8 cellular contexts compared by ENCODE assay signal in the genomic region with DNA sequence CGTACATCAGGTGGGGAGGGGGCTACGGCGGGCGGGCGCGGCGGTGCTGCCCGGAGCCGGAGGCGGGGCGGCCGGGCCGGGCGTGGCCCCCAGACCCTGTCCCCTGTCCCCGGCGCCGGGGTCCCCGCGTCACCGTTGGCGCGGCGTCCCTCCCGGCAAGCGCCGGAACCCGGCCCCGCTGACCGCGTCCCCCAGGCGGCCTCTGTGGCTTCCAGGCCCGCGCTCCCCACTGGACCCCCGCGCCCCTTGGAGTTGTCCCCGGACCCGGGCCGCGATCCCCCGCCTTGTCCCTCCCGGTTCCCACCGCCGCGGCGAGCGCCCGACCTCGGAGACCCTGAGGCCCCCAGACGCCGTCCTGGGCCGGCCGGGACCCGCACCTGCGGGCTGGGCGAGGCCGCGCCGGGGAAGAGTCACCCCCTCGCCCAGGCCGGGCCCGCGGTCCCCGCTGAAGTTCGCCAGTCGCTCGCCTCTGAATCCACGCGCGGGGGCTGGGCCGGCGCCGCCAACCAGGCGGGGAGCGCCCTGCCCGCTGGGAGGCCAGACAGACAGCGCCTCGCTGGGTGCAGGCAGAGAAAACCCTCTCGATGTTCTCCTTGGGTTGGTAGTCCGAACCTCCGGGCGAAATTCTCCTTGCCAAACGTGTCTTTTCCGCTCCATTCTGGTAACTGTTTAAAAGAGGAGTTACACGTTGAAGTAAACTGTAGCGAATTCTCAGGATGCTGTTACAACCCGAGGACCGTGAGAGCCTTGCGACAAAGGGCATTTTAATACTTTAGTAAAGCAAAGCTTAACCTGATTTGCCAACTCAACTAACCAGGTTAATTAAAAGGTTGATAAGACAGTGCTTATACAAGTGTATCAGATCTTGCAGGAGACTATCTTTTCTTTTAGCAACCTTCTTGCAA. TPM values are rescaled to one million over a fixed set of nuclear protein-coding genes. Genes with fewer than 3 reads are reported as not detected.
DNase-seq lines count a peak whose midpoint lies in the region; ATAC-seq and TF ChIP-seq lines count a peak whose summit lies in the region.

No MANE protein-coding gene starts in this region.

- peak overlapping the region; percentile 61 for H3K27ac Mint-ChIP-seq in T-helper 17 cell

- H3K36me3 Mint-ChIP-seq in T-helper 17 cell (ENCODE audit: low read depth), result no peaks in the 10 kb centered on the region

- DNase-seq in BE2C, result peak; percentile 54
- DNase-seq in GM19240 (ENCODE audit: insufficient read length, low spot score), result peak; percentile 22
- peak; percentile 15 to 24 (median 20) for DNase-seq in T-helper 17 cell
- peak; percentile 38 for DNase-seq in astrocyte of the spinal cord (ENCODE audit: low read depth, low spot score)
- peak in 32 of 51 donors; percentile 4 to 55 (median 29) for DNase-seq in hypothalamus (lab: John Stamatoyannopoulos, UW)
- peak; percentile 61 for DNase-seq in retina
- DNase-seq in COLO829 (ENCODE audit: low spot score), result no peak

- no peaks in the 10 kb centered on the region for H3K9me3 ChIP-seq in BE2C
- H3K9me3 ChIP-seq in T-helper 17 cell (ENCODE audit: control insufficient read depth, low read length, poor library complexity, severe bottlenecking), result no peaks in the 10 kb centered on the region

- no peaks in the 10 kb centered on the region for H3K27me3 ChIP-seq in BE2C

- peak; percentile 28 for ATAC-seq in HG03442 (IDR thresholded peaks at IDR 0.05; ENCODE audit: unreplicated experiment)
- ATAC-seq in T-helper 17 cell, result peak; percentile 18

- in situ Hi-C loops in astrocyte of the spinal cord (cut with HindIII; ENCODE audit: low sequenced_read_pairs), result no loop called here

- H3K36me3 ChIP-seq in BE2C, result no peaks in the 10 kb centered on the region

- H3K4me1 ChIP-seq in BE2C, result no peaks in the 10 kb centered on the region

- H3K4me3 ChIP-seq in BE2C (ENCODE audit: low read depth, low read length) (peak overlapping the region; percentile 82), astrocyte of the spinal cord (ENCODE audit: low read depth, low read length) (peak overlapping the region; percentile 84)

- H3K4me3 Mint-ChIP-seq in T-helper 17 cell, result peak overlapping the region; percentile 98

- H3K4me1 Mint-ChIP-seq in T-helper 17 cell, result peaks cover 39% of the 10 kb centered on the region

- H3K27me3 Mint-ChIP-seq in T-helper 17 cell, result no peaks in the 10 kb centered on the region

- TF ChIP-seq CTCF in BE2C (IDR thresholded peaks at IDR 0.05; ENCODE audit: low read depth, low read length), result 0 out of 2 replicates have a peak, but pooled peaks have one; percentile 2
- peak; percentile 13 for TF ChIP-seq CTCF in astrocyte of the spinal cord (IDR thresholded peaks at IDR 0.05; ENCODE audit: low read depth, low read length)

RNA-seq across cellular contexts. Expression of a gene that starts 0.8 kb away (rescaled TPM):
- polyA plus RNA-seq in BE2C (2012; ENCODE audit: insufficient read depth, insufficient read length, low read depth), result 1.8 TPM
- 1 to 10 TPM; 5.8 to 8.0 TPM for total RNA-seq in T-helper 17 cell
